In the genomic region with DNA sequence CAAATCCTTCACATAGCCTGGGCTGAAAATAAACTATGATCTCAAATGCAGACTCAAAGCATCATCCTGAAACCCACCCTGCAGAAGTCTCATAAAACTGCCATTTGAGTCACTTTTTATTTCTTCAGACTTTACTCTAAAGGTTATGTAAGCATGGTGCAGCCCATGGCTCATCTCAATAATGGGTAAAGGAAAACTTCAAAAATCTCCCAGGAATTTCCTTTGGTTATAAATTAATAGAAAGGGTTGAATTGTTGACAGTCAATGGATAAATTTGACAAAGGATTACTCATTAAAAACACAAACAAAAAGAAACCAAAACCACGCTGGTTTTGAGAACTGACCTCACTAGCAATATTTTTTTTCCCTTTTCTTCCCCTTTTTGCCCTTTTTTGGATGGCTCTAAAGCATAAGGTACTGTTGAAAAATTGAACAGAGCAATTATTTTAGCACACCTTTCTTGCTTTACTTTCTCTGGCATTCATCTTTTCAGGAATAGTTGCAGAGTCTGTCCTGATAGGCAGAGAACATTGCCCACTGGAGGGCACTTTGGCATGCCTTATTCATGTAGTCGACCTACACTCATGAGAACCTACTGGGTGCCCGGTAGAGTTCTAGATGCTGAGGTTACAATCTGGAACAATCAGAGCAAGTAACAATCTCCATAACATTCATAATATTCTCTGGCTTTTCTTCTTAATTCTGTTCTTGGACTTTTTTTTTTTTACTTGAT, we compare ENCODE assay signal across 9 cellular contexts.
A peak's percentile ranks its signal among the peaks of the same experiment; 100 is the strongest.
DNase-seq lines count a peak whose midpoint lies in the region; ATAC-seq, FAIRE-seq and TF ChIP-seq lines count a peak whose summit lies in the region.
"Had no signal": no experiment of that assay in that cellular context is flagged by ENCODE, and none has a peak within 500 bp of the region (broad histone marks: within the 10 kb centered on the region; RNA-seq: fewer than 3 reads in every experiment).

No MANE protein-coding gene starts in this region.

- no peak overlapping the region for H4K5ac ChIP-seq in H1 (ENCODE audit: insufficient read length, low read depth, low read length)

- H3K4ac ChIP-seq in H1 (replicated peaks; ENCODE audit: insufficient read length, low read depth, low read length), result no peak overlapping the region

- no peak overlapping the region for H3K18ac ChIP-seq in H1 (ENCODE audit: extremely low read depth, low read length)

- CTCF ChIA-PET in A673 (lab: Charles Lee), result no interaction called here
- CTCF ChIA-PET in H1 (lab: Charles Lee; ENCODE audit: partially characterized antibody), result interaction anchor here (1.0 kb wide), 1 partner anchor 145 kb away, joined by 3 read pairs; no protein-coding TSS in a partner anchor

- H3K36me3 ChIP-seq in A673 (ENCODE audit: insufficient read depth, low read length, poor library complexity, severe bottlenecking) (no peaks in the 10 kb centered on the region), H1 (ENCODE audit: control insufficient read depth in 2 of 4, insufficient read depth in 4 of 4, low read length in 3 of 4) (no peaks in the 10 kb centered on the region), HAP-1 (replicated peaks) (no peaks in the 10 kb centered on the region), thyroid gland (no peaks in the 10 kb centered on the region)
- H3K36me3 ChIP-seq: BLaER1 had no signal

- H3K9ac ChIP-seq in H1 (replicated peaks in 1 of 4; ENCODE audit: extremely low read depth in 1 of 4, low read depth in 3 of 4, low read length in 3 of 4), result no peak overlapping the region
- H3K9ac ChIP-seq: BLaER1 had no signal

- no peaks in the 10 kb centered on the region for H4K20me1 ChIP-seq in H1 (replicated peaks in 1 of 2; ENCODE audit: control insufficient read depth in 1 of 2, insufficient read depth in 2 of 2, low read length in 2 of 2)
- H4K20me1 ChIP-seq: BLaER1 had no signal

- TF ChIP-seq CTCF in A673 (conservative IDR thresholded peaks at IDR 0.05; ENCODE audit: low read depth, low read length) (peak; percentile 28; the same call in 1 of the 2 replicates), H1 (IDR thresholded peaks at IDR 0.05; ENCODE audit: control extremely low read depth in 1 of 3, insufficient read depth in 1 of 3, low read depth in 1 of 3, low read length in 3 of 3) (peak in 1 of 3 experiments; percentile 32; a peak in 1 of 4 replicates), thyroid gland (IDR thresholded peaks at IDR 0.05) (no peak)

- H2AFZ ChIP-seq in H1 (ENCODE audit: low read length), result no peak overlapping the region

- H3K4me3 ChIP-seq in A673 (ENCODE audit: low read depth, low read length, poor library complexity, severe bottlenecking), result no peak overlapping the region
- no peak overlapping the region for H3K4me3 ChIP-seq in H1 (ENCODE audit: extremely low read depth in 1 of 4, insufficient read depth in 2 of 4, low read depth in 3 of 4, low read length in 4 of 4)
- no peak overlapping the region for H3K4me3 ChIP-seq in HAP-1
- H3K4me3 ChIP-seq in thyroid gland (replicated peaks in 1 of 3), result no peak overlapping the region
- H3K4me3 ChIP-seq: BLaER1 had no signal

- H4K8ac ChIP-seq in H1 (ENCODE audit: extremely low read depth, insufficient read depth, low read length), result no peak overlapping the region

- no peaks in the 10 kb centered on the region for H3K79me1 ChIP-seq in H1 (ENCODE audit: low read depth, low read length)

- H3K4me2 ChIP-seq in H1 (ENCODE audit: insufficient read depth in 1 of 2, low read depth in 2 of 2, low read length in 2 of 2), result no peak overlapping the region
- H3K4me2 ChIP-seq: BLaER1 had no signal

- H3K23me2 ChIP-seq in H1 (ENCODE audit: low read depth, low read length), result no peaks in the 10 kb centered on the region

- no peak overlapping the region for H3K27ac ChIP-seq in A673 (ENCODE audit: low read depth, low read length, poor library complexity, severe bottlenecking)
- no peak overlapping the region for H3K27ac ChIP-seq in H1 (ENCODE audit: low read depth, low read length)
- no peak overlapping the region for H3K27ac ChIP-seq in thyroid gland
- H3K27ac ChIP-seq: BLaER1 had no signal

- H2BK5ac ChIP-seq in H1 (ENCODE audit: low read depth, low read length), result no peak overlapping the region

- no peak overlapping the region for H3K14ac ChIP-seq in H1 (ENCODE audit: insufficient read length)

- no peak overlapping the region for H2AK5ac ChIP-seq in H1 (ENCODE audit: low read depth, low read length)

- WGBS in H1 (ENCODE audit: extremely low coverage in 1 of 2, insufficient coverage in 1 of 2, insufficient read length in 1 of 2, insufficient replicate concordance in 2 of 2, low coverage in 1 of 2, low lambda C conversion rate in 2 of 2, missing lambda C conversion rate in 1 of 2), 2 experiments, result 83% methylated on average over 3 of the region's 3 CpGs; no CpG with 5 or more reads in 1 of the 2 experiments
- 49 to 74% methylated on average over 3 of the region's 3 CpGs for WGBS in thyroid gland, 2 donors

- H2BK120ac ChIP-seq in H1 (replicated peaks; ENCODE audit: low read depth, low read length), result no peak overlapping the region

- in situ Hi-C loops in HAP-1 (cut with MboI; ENCODE audit: low sequenced_read_pairs), result no loop called here

- no peak overlapping the region for H2BK12ac ChIP-seq in H1 (ENCODE audit: low read depth, low read length)

- POLR2A ChIA-PET in A673 (lab: Charles Lee; ENCODE audit: low non-redundant PET), result no interaction called here
- POLR2A ChIA-PET in H1 (lab: Charles Lee; ENCODE audit: partially characterized antibody), result no interaction called here

- DNase-seq in A673 (ENCODE audit: low spot score) (peak; percentile 9), H1 (ENCODE audit: low read depth in 1 of 2, low spot score in 2 of 2) (no peak), HAP-1 (ENCODE audit: low spot score in 2 of 2) (no peak), HuH-7.5 (ENCODE audit: low spot score) (no peak), thyroid gland (no peak)

- peaks cover 7% of the 10 kb centered on the region for H3K27me3 ChIP-seq in A673 (replicated peaks; ENCODE audit: insufficient read depth, low read depth, low read length, poor library complexity)
- H3K27me3 ChIP-seq in H1 (replicated peaks in 1 of 4; ENCODE audit: control insufficient read depth in 3 of 4, extremely low read depth in 1 of 4, insufficient read depth in 3 of 4, low read length in 3 of 4), result no peaks in the 10 kb centered on the region
- 0 out of 2 replicates have a peak, but pooled peaks cover 4% of the 10 kb centered on the region for H3K27me3 ChIP-seq in HAP-1 (ENCODE audit: low read depth)
- no peaks in the 10 kb centered on the region for H3K27me3 ChIP-seq in thyroid gland
- H3K27me3 ChIP-seq: BLaER1 had no signal

- peak; percentile 41 to 64 for TF ChIP-seq RAD21 in H1 (IDR thresholded peaks at IDR 0.05 in 1 of 2, conservative IDR thresholded peaks at IDR 0.05 in 1 of 2; ENCODE audit: low read depth in 2 of 2, low read length in 2 of 2)

- intact Hi-C loops in A673 (cut with micrococcal nuclease; ENCODE audit: unreplicated experiment) (no loop called here), thyroid gland (cut with DNase I) (no loop called here)

- no peak overlapping the region for H3K23ac ChIP-seq in H1 (ENCODE audit: insufficient read length)

- H3K4me1 ChIP-seq in A673 (ENCODE audit: insufficient read depth, low read length, poor library complexity, severe bottlenecking) (no peaks in the 10 kb centered on the region), H1 (replicated peaks in 1 of 4; ENCODE audit: control insufficient read depth in 3 of 4, insufficient read depth in 4 of 4, low read length in 3 of 4) (peaks cover 0 to 13% (median 5%) of the 10 kb centered on the region in 4 experiments; a peak in 3 of 7 replicates), HAP-1 (no peaks in the 10 kb centered on the region), thyroid gland (peaks cover 0 to 7% of the 10 kb centered on the region in 2 donors)

- no peak overlapping the region for H3K56ac ChIP-seq in H1 (replicated peaks; ENCODE audit: insufficient read length, low read depth, low read length)

- no peak overlapping the region for H2BK20ac ChIP-seq in H1 (ENCODE audit: low read length)

- no peak overlapping the region for H4K91ac ChIP-seq in H1 (replicated peaks; ENCODE audit: insufficient read length, low read length)

- ATAC-seq in GM19452 (IDR thresholded peaks at IDR 0.05; ENCODE audit: unreplicated experiment), result peak; percentile 63
- ATAC-seq in HG03439 (IDR thresholded peaks at IDR 0.05; ENCODE audit: unreplicated experiment), result peak; percentile 53
- no peak for ATAC-seq in GM19397 (IDR thresholded peaks at IDR 0.05; ENCODE audit: unreplicated experiment)

- H2BK15ac ChIP-seq in H1 (ENCODE audit: low read length), result no peak overlapping the region

- no peak for FAIRE-seq in H1 (lab: Jason Lieb, UNC)

- H3K9me3 ChIP-seq in A673 (ENCODE audit: low read depth, low read length, poor library complexity, severe bottlenecking) (no peaks in the 10 kb centered on the region), H1 (ENCODE audit: insufficient read depth in 2 of 2, low read depth in 1 of 2, low read length in 1 of 2) (no peaks in the 10 kb centered on the region), HAP-1 (no peaks in the 10 kb centered on the region), thyroid gland (no peaks in the 10 kb centered on the region)

- no peak for TF ChIP-seq POLR2A in H1 (IDR thresholded peaks at IDR 0.05; ENCODE audit: control extremely low read depth in 1 of 2, low read depth in 2 of 2, low read length in 2 of 2)
- no peak for TF ChIP-seq POLR2A in thyroid gland (IDR thresholded peaks at IDR 0.05)

- TF ChIP-seq EP300 in H1 (IDR thresholded peaks at IDR 0.05; ENCODE audit: borderline replicate concordance in 1 of 2, low read depth in 2 of 2, low read length in 2 of 2), result no peak

- no peaks in the 10 kb centered on the region for H3K79me2 ChIP-seq in H1 (ENCODE audit: control insufficient read depth in 1 of 2, insufficient read depth in 2 of 2, low read length in 2 of 2)

- no TSS peak for BruUV-seq in A673 (replicated peaks; lab: Mats Ljungman, UMichigan)

TF ChIP-seq in H1, 55 proteins besides CTCF, POLR2A, EP300 and RAD21 (continues in another document):
- TF ChIP-seq SP2 (IDR thresholded peaks at IDR 0.05; ENCODE audit: low read length), result no peak
- TF ChIP-seq RXRA (IDR thresholded peaks at IDR 0.05; ENCODE audit: insufficient read depth, low read depth, low read length), result no peak
- TF ChIP-seq CTBP2 (IDR thresholded peaks at IDR 0.05; ENCODE audit: borderline replicate concordance, insufficient read depth, insufficient read length, low read length), result no peak
- TF ChIP-seq RFX5 (IDR thresholded peaks at IDR 0.05; ENCODE audit: borderline replicate concordance, low read depth, low read length), result no peak
- no peak for TF ChIP-seq KDM4A (IDR thresholded peaks at IDR 0.05; ENCODE audit: low read depth, low read length, severe bottlenecking)
- no peak for TF ChIP-seq SAP30 (IDR thresholded peaks at IDR 0.05; ENCODE audit: insufficient read depth, insufficient replicate concordance, low read length)
- TF ChIP-seq CHD1 (IDR thresholded peaks at IDR 0.05; ENCODE audit: low read depth, low read length), result no peak
- no peak for TF ChIP-seq JUND (IDR thresholded peaks at IDR 0.05; ENCODE audit: low read length)
- no peak for TF ChIP-seq ZNF274 (IDR thresholded peaks at IDR 0.05; ENCODE audit: borderline replicate concordance, extremely low read depth, low read length)
- TF ChIP-seq CBX8 (IDR thresholded peaks at IDR 0.05; ENCODE audit: borderline replicate concordance, low read depth, low read length), result no peak
- TF ChIP-seq JUN (IDR thresholded peaks at IDR 0.05; ENCODE audit: low read depth, low read length), result no peak
